8 cellular contexts compared by ENCODE assay signal in the genomic region with DNA sequence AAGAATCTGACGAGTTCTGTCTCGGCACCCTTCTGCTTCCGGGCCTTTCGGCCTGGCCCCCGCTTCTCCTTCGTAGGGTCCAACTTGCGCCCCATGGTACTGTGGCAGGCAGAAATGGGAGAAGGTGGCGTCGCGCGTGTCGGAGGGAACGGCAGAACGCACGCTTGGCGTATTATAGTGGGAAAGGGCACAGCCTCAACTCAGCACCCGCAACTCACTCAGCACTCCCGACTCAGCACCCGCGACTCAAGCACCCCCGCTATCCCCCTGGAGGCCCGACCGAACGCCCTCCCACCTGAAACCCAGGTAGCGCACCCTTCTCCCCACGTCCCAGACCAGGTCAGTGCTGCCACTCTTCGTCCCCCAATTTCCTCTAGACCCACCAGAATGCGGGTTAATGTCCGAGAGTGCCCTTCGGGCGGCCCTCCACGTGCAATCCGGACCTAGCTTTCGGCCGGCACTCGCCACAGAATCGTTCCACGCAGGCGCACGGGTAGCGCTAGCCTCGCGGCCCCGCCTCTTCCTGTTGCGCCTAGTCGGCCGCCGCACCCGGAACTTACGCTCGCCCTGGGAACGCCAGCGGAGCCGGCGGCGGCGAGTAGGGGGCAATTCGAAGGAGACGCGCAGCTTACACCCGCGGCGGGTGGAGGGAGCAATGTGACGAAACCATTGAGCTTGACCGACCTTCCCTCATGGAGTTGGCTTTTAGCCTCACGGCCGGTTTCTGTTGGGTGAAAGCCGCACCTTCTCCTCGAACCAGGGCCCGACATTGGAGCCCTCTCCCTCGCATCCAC. TPM values are rescaled to one million over a fixed set of nuclear protein-coding genes. Genes with fewer than 3 reads are reported as not detected.
DNase-seq lines count a peak whose midpoint lies in the region; ATAC-seq and TF ChIP-seq lines count a peak whose summit lies in the region.

A gene (minus strand): TSS at position 468 of the 794 bp plus-strand sequence. CDS start 373 bp downstream, at position 95.

- ATAC-seq in GM21825 (IDR thresholded peaks at IDR 0.05; ENCODE audit: unreplicated experiment), result peak; percentile 71
- ATAC-seq in RWPE2 (ENCODE audit: low read depth), result peak; percentile 89
- ATAC-seq in natural killer cell, result peak; percentile 88 to 93 (median 89)

- TF ChIP-seq CTCF in RWPE2 (IDR thresholded peaks at IDR 0.05; ENCODE audit: poor library complexity, severe bottlenecking) (no peak), fibroblast of mammary gland (conservative IDR thresholded peaks at IDR 0.05; ENCODE audit: control insufficient read depth, insufficient read depth, low read depth, low read length) (no peak), natural killer cell (IDR thresholded peaks at IDR 0.05) (no peak)

- no peaks in the 10 kb centered on the region for H3K36me3 Mint-ChIP-seq in natural killer cell

- H3K4me1 ChIP-seq in RWPE2 (ENCODE audit: insufficient read depth, poor library complexity, severe bottlenecking), result peaks cover 3% of the 10 kb centered on the region

- intact Hi-C loops in natural killer cell (cut with micrococcal nuclease), result loop anchor here (5.0 kb wide), 2 partner anchors 39 to 119 kb away; a partner anchor contains a TSS

- no peaks in the 10 kb centered on the region for H3K9me3 Mint-ChIP-seq in natural killer cell

- H3K27me3 Mint-ChIP-seq in natural killer cell (ENCODE audit: low read depth in 2 of 2), result no peaks in the 10 kb centered on the region

- H3K27ac ChIP-seq in RWPE2 (ENCODE audit: poor library complexity, severe bottlenecking), result peak within 1 kb of the TSS; percentile 59

- H3K27me3 ChIP-seq in RWPE2 (ENCODE audit: insufficient read depth, poor library complexity, severe bottlenecking), result no peaks in the 10 kb centered on the region

- H3K27ac Mint-ChIP-seq in natural killer cell, result peak within 1 kb of the TSS; percentile 96

- peak within 1 kb of the TSS; percentile 78 for H3K4me3 ChIP-seq in RWPE2 (ENCODE audit: severe bottlenecking)
- peak within 1 kb of the TSS; percentile 96 for H3K4me3 ChIP-seq in fibroblast of mammary gland (ENCODE audit: control insufficient read depth, low read depth, low read length)

- H3K4me3 Mint-ChIP-seq in natural killer cell, result peak within 1 kb of the TSS; percentile 100

- peaks cover 30 to 44% of the 10 kb centered on the region in 2 donors for H3K4me1 Mint-ChIP-seq in natural killer cell

- no peaks in the 10 kb centered on the region for H3K9me3 ChIP-seq in RWPE2 (ENCODE audit: severe bottlenecking)

- DNase-seq in DMS79 (lab: John Stamatoyannopoulos, UW) (peak; percentile 75), LoVo (ENCODE audit: low spot score) (peak; percentile 99), RWPE2 (ENCODE audit: low spot score) (peak; percentile 90), fibroblast of mammary gland (ENCODE audit: low read depth) (peak; percentile 83), natural killer cell (peak; percentile 87)
- DNase-seq in activated T-helper 1 cell treated with anti-CD3 and anti-CD28 coated beads, Interleukin-2, amount 50 U/mL, for 16 hours (ENCODE audit: low read depth in 1 of 2, low spot score in 1 of 2), result peak; percentile 74 to 81
- DNase-seq in stimulated activated naive CD4-positive, alpha-beta T cell (lab: John Stamatoyannopoulos, UW), result peak; percentile 75 to 83 (median 80)

- peaks cover 80% of the 10 kb centered on the region for H3K36me3 ChIP-seq in RWPE2 (ENCODE audit: low read depth)

RNA-seq across cellular contexts. Expression of the gene that starts here (rescaled TPM):
- 100 to 1,000 TPM in 1 of 3 donors, 10 to 100 TPM in 2; 85.2 to 105 (median 89.1) TPM for total RNA-seq in natural killer cell

Comparison
In these comparisons a context has a peak if more than half of its experiments do, and no peak if none do; other contexts are left out.
1. Peak in every context shown above with its lines: DNase-seq, ATAC-seq, H3K4me3 ChIP-seq and H3K27ac ChIP-seq.